Comparison of ENCODE assay signal across 9 cellular contexts in genomic region chr15:28049594-28049993, GRCh38. TPM values are rescaled to one million over a fixed set of nuclear protein-coding genes. Genes with fewer than 3 reads are reported as not detected.
"Had no signal": no experiment of that assay in that cellular context is flagged by ENCODE, and none has a peak within 500 bp of the region (broad histone marks: within the 10 kb centered on the region; RNA-seq: fewer than 3 reads in every experiment).

No MANE protein-coding gene starts in this region.

- H3K4me3 ChIP-seq: GM23338 had no signal

- H2AFZ ChIP-seq: GM23338 had no signal

- H3K4me2 ChIP-seq: GM23338 had no signal

- DNase-seq: H9, HCEC 1CT, KBM-7 had no signal

- FAIRE-seq: H1, H54 had no signal

- H3K27ac ChIP-seq: HL-60 had no signal

RNA-seq across cellular contexts. Expression of gene OCA2, which starts 49.5 kb away (rescaled TPM):
- total RNA-seq: HT1080 had no signal
- polyA plus RNA-seq: IgD-negative memory B cell had no signal
